Comparison of ENCODE assay signal across 8 cellular contexts in genomic region chr10:79348640-79348988, GRCh38. TPM values are rescaled to one million over a fixed set of nuclear protein-coding genes. Genes with fewer than 3 reads are reported as not detected.
DNase-seq lines count a peak whose midpoint lies in the region; FAIRE-seq and TF ChIP-seq lines count a peak whose summit lies in the region.

No MANE protein-coding gene starts in this region.

- no peak for FAIRE-seq in GM12891 (lab: Jason Lieb, UNC)

- TF ChIP-seq CTCF in GM12865 (IDR thresholded peaks at IDR 0.05; ENCODE audit: insufficient read depth, low read depth, low read length, missing control alignments) = no peak
- TF ChIP-seq CTCF in fibroblast of mammary gland (conservative IDR thresholded peaks at IDR 0.05; ENCODE audit: control insufficient read depth, insufficient read depth, low read depth, low read length) = no peak
- no peak for TF ChIP-seq CTCF in retinal pigment epithelial cell (conservative IDR thresholded peaks at IDR 0.05; ENCODE audit: low read depth, low read length)

- no peak for DNase-seq in GM12865 (ENCODE audit: low read depth)
- DNase-seq in SK-N-MC (ENCODE audit: low read depth, low spot score) = no peak
- peak; percentile 27 for DNase-seq in fibroblast of mammary gland (ENCODE audit: low read depth)
- DNase-seq in retinal pigment epithelial cell (ENCODE audit: low read depth) = no peak
- DNase-seq in KG1 (lab: John Stamatoyannopoulos, UW) = no peak
- no peak for DNase-seq in dermis blood vessel endothelial cell
- DNase-seq in GM12891 (ENCODE audit: insufficient read length, low spot score) = no peak
- DNase-seq in midbrain (lab: John Stamatoyannopoulos, UW) = no peak

- no peak for TF ChIP-seq POLR2A in GM12891 (IDR thresholded peaks at IDR 0.05; ENCODE audit: low read depth, low read length)

- H3K4me3 ChIP-seq in GM12865 (ENCODE audit: low read depth, low read length) (peak overlapping the region; percentile 95), SK-N-MC (peak overlapping the region; percentile 82), fibroblast of mammary gland (ENCODE audit: control insufficient read depth, low read depth, low read length) (peak overlapping the region; percentile 75), retinal pigment epithelial cell (ENCODE audit: low read length) (peak overlapping the region; percentile 74)

- no peaks in the 10 kb centered on the region for H3K9me3 ChIP-seq in SK-N-MC (ENCODE audit: low read depth, low read length)

- no peak overlapping the region for H3K27ac ChIP-seq in SK-N-MC

- H3K36me3 ChIP-seq in SK-N-MC (ENCODE audit: insufficient read depth, low read length) = peaks cover 44% of the 10 kb centered on the region; the same call in 1 of the 2 replicates

- H3K9ac ChIP-seq in SK-N-MC (ENCODE audit: insufficient read length) = peak overlapping the region; percentile 92

TF ChIP-seq in GM12891, 5 proteins besides CTCF, POLR2A, EP300 and RAD21:
- no peak for TF ChIP-seq POU2F2 (IDR thresholded peaks at IDR 0.05; ENCODE audit: low read depth, low read length)

RNA-seq across cellular contexts. Expression of gene PPIF, which starts 1.3 kb away (rescaled TPM):
- 14.5 and 23.8 TPM in 2 replicates for total RNA-seq in dermis blood vessel endothelial cell
- 73.2 TPM for polyA plus RNA-seq in GM12891 (2012; ENCODE audit: low read depth, missing spikeins)
